ENCODE assay signal across 10 cellular contexts in the genomic region with DNA sequence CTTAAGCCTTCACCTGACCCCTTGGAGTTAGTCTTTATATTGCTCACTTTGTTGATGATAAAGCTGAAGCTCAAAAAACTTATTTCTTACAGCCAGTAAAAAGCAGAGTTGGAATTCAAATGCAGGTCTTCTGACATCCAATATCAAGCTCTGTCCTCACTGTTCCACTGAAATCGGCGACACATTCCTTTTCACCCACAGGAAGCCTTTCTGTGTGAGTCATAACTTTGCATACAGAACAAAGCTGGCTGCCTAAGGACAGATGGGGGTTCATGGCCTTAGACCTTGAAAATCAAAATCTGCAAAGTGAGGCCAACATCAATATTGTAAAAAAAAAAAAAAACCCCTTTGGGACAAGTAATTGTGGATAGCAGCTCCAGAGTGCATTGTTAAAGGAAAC. TPM values are rescaled to one million over a fixed set of nuclear protein-coding genes. Genes with fewer than 3 reads are reported as not detected.
DNase-seq lines count a peak whose midpoint lies in the region; ATAC-seq lines count a peak whose summit lies in the region.
"Had no signal": no experiment of that assay in that cellular context is flagged by ENCODE, and none has a peak within 500 bp of the region (broad histone marks: within the 10 kb centered on the region; RNA-seq: fewer than 3 reads in every experiment).

No MANE protein-coding gene starts in this region.

- H3K4me3 ChIP-seq in adipocyte (ENCODE audit: low read length): no peak overlapping the region
- H3K4me3 ChIP-seq: gastroesophageal sphincter had no signal

- no peak overlapping the region for H3K4me3 Mint-ChIP-seq in activated naive CD8-positive, alpha-beta T cell treated with anti-CD3 and anti-CD28 coated beads for 36 hours
- H3K4me3 Mint-ChIP-seq: activated naive CD4-positive, alpha-beta T cell treated with anti-CD3 and anti-CD28 coated beads for 36 hours had no signal

- intact Hi-C loops in Right ventricle myocardium inferior (cut with DNase I): no loop called here
- intact Hi-C loops in cardiac septum (cut with DNase I): no loop called here
- intact Hi-C loops in left cardiac atrium (cut with DNase I): no loop called here

- H3K4me1 Mint-ChIP-seq in activated naive CD8-positive, alpha-beta T cell treated with anti-CD3 and anti-CD28 coated beads for 36 hours: no peaks in the 10 kb centered on the region

- no peak for DNase-seq in Right ventricle myocardium inferior (ENCODE audit: missing footprints)
- DNase-seq in cardiac septum (ENCODE audit: low spot score): no peak
- DNase-seq in adipocyte (ENCODE audit: low read depth): peak; percentile 62
- DNase-seq in left cardiac atrium: no peak
- no peak for DNase-seq in activated naive CD8-positive, alpha-beta T cell treated with anti-CD3 and anti-CD28 coated beads for 36 hours
- DNase-seq in stimulated activated CD4-positive, alpha-beta T cell treated with anti-CD3 and anti-CD28 coated beads, Interleukin-4, amount 100 ng/mL, for 1 hour: no peak
- DNase-seq in germinal center (ENCODE audit: low spot score): no peak
- no peak for DNase-seq in cerebellar nuclear complex (lab: John Stamatoyannopoulos, UW)
- DNase-seq: activated naive CD4-positive, alpha-beta T cell treated with anti-CD3 and anti-CD28 coated beads for 36 hours had no signal

- H3K27me3 Mint-ChIP-seq in activated naive CD8-positive, alpha-beta T cell treated with anti-CD3 and anti-CD28 coated beads for 36 hours: peaks cover 8% of the 10 kb centered on the region

- peaks cover 38% of the 10 kb centered on the region for H3K4me1 ChIP-seq in adipocyte (ENCODE audit: control insufficient read depth, insufficient read depth, low read length)
- H3K4me1 ChIP-seq: gastroesophageal sphincter had no signal

- H3K9ac ChIP-seq in adipocyte (ENCODE audit: low read length): no peak overlapping the region

- no peak overlapping the region for H3K27ac Mint-ChIP-seq in activated naive CD8-positive, alpha-beta T cell treated with anti-CD3 and anti-CD28 coated beads for 36 hours
- H3K27ac Mint-ChIP-seq: activated naive CD4-positive, alpha-beta T cell treated with anti-CD3 and anti-CD28 coated beads for 36 hours had no signal

- H3K9me3 Mint-ChIP-seq in activated naive CD8-positive, alpha-beta T cell treated with anti-CD3 and anti-CD28 coated beads for 36 hours: no peaks in the 10 kb centered on the region
- H3K9me3 Mint-ChIP-seq: activated naive CD4-positive, alpha-beta T cell treated with anti-CD3 and anti-CD28 coated beads for 36 hours had no signal

- ATAC-seq in Right ventricle myocardium inferior: peak; percentile 60
- peak; percentile 83 to 93 for ATAC-seq in left cardiac atrium
- ATAC-seq: gastroesophageal sphincter had no signal

- H3K27me3 ChIP-seq in adipocyte (replicated peaks; ENCODE audit: control insufficient read depth, insufficient read depth, low read length): no peaks in the 10 kb centered on the region
- H3K27me3 ChIP-seq: gastroesophageal sphincter had no signal

- no peaks in the 10 kb centered on the region for H3K9me3 ChIP-seq in adipocyte (ENCODE audit: control insufficient read depth, low read length)
- H3K9me3 ChIP-seq: gastroesophageal sphincter had no signal

- H3K36me3 Mint-ChIP-seq in activated naive CD8-positive, alpha-beta T cell treated with anti-CD3 and anti-CD28 coated beads for 36 hours: no peaks in the 10 kb centered on the region

- H3K36me3 ChIP-seq in adipocyte (ENCODE audit: control insufficient read depth, insufficient read depth, low read length, severe bottlenecking): no peaks in the 10 kb centered on the region
- H3K36me3 ChIP-seq: gastroesophageal sphincter had no signal

RNA-seq across cellular contexts. Expression of a gene that starts 21.8 kb away (rescaled TPM):
- total RNA-seq in Right ventricle myocardium inferior (232 TPM), cardiac septum (193 TPM), left cardiac atrium (100 to 1,000 TPM; 294 to 391 TPM)
- total RNA-seq in activated naive CD8-positive, alpha-beta T cell treated with anti-CD3 and anti-CD28 coated beads for 36 hours: 100 to 1,000 TPM; 116 TPM

RNA-seq across cellular contexts. Expression of a gene that starts 46.6 kb away (rescaled TPM):
- not detected for total RNA-seq in Right ventricle myocardium inferior
- total RNA-seq in cardiac septum: not detected
- total RNA-seq in left cardiac atrium: 1 to 10 TPM in 1 of 2 donors, under 1 TPM in 1; 0.92 to 1.2 TPM
- not detected for total RNA-seq in activated naive CD8-positive, alpha-beta T cell treated with anti-CD3 and anti-CD28 coated beads for 36 hours
- total RNA-seq: activated naive CD4-positive, alpha-beta T cell treated with anti-CD3 and anti-CD28 coated beads for 36 hours had no signal
